ENCODE assay signal across 8 cellular contexts in the genomic region with DNA sequence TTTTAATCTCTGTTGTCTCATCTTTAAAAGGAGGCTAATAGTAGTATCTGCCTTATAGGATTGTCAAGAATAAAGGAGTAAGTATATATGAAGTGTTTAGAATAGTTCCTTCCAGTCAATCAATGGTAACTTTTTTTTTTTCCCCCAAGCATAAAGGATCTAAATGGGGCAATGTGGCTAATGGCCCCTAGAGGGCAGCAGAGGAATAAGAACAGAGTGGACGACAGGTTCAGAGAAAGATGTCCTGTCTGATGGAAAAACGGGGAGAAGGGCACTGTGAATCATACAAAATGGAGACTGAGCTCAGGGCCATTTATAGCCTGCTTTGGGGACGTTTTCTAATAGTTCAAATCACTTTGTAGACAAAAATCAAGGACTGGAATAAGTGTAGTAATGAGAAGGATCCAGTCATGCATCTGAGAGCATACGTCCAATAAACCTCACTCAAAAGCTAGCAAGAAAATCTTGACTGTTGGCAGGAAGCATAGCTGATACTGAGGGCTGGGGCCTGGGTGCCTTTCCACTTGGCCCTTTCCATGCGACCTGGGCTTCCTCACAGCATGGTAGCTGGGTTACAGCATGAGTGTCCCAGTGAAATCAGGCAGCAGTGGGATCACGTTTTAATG. TPM values are rescaled to one million over a fixed set of nuclear protein-coding genes. Genes with fewer than 3 reads are reported as not detected.
DNase-seq lines count a peak whose midpoint lies in the region; ATAC-seq and TF ChIP-seq lines count a peak whose summit lies in the region.

No MANE protein-coding gene starts in this region.

- H3K9me3 Mint-ChIP-seq in CD8-positive, alpha-beta T cell = no peaks in the 10 kb centered on the region
- peaks cover 3% of the 10 kb centered on the region for H3K9me3 Mint-ChIP-seq in activated T-helper 2 cell treated with anti-CD3 and anti-CD28 coated beads, Interferon-gamma antibody, Interleukin-2, Interleukin-4, amounts not matched to agents 10 μg/mL and 5 μg/mL and 100 μg/mL, durations not matched to agents 14 hours and 24 hours and 36 hours

- no peaks in the 10 kb centered on the region for H3K27me3 ChIP-seq in CD8-positive, alpha-beta T cell (ENCODE audit: insufficient read depth, low read length)
- no peaks in the 10 kb centered on the region for H3K27me3 ChIP-seq in Loucy (ENCODE audit: insufficient read depth, low read length, poor library complexity, severe bottlenecking)
- H3K27me3 ChIP-seq in RWPE2 (ENCODE audit: insufficient read depth, poor library complexity, severe bottlenecking) = no peaks in the 10 kb centered on the region
- no peaks in the 10 kb centered on the region for H3K27me3 ChIP-seq in tibial artery

- no peaks in the 10 kb centered on the region for H3K36me3 ChIP-seq in CD8-positive, alpha-beta T cell (ENCODE audit: insufficient read depth, low read length)
- H3K36me3 ChIP-seq in Loucy (ENCODE audit: insufficient read depth, low read length) (no peaks in the 10 kb centered on the region), RWPE2 (ENCODE audit: low read depth) (no peaks in the 10 kb centered on the region), tibial artery (no peaks in the 10 kb centered on the region)

- peak; percentile 79 for ATAC-seq in CD8-positive, alpha-beta T cell
- peak; percentile 58 for ATAC-seq in GM21526 (IDR thresholded peaks at IDR 0.05; ENCODE audit: low FRiP score, unreplicated experiment)
- peak; percentile 69 for ATAC-seq in RWPE2 (ENCODE audit: low read depth)
- no peak for ATAC-seq in omental fat pad (ENCODE audit: low FRiP score)

- no peaks in the 10 kb centered on the region for H3F3A ChIP-seq in Loucy (ENCODE audit: low read depth)

- no peaks in the 10 kb centered on the region for H3K79me2 ChIP-seq in Loucy (ENCODE audit: insufficient read depth, low read length)

- peak overlapping the region; percentile 62 for H2AFZ ChIP-seq in Loucy (ENCODE audit: low read length)

- intact Hi-C loops in CD8-positive, alpha-beta T cell (cut with DNase I, micrococcal nuclease) = loop anchor here (1.0 to 2.0 kb wide), 6 partner anchors 116 to 684 kb away; no protein-coding TSS in a partner anchor
- intact Hi-C loops in activated T-helper 2 cell treated with anti-CD3 and anti-CD28 coated beads, Interferon-gamma antibody, Interleukin-2, Interleukin-4, amounts not matched to agents 10 μg/mL and 5 μg/mL and 100 μg/mL, durations not matched to agents 14 hours and 24 hours and 36 hours (cut with micrococcal nuclease) = loop anchor here (1.0 to 5.0 kb wide), 7 partner anchors 38 to 277 kb away; no protein-coding TSS in a partner anchor
- intact Hi-C loops in tibial artery (cut with DNase I; ENCODE audit: low total_unique reads) = no loop called here

- H3K27ac ChIP-seq in CD8-positive, alpha-beta T cell (ENCODE audit: low read depth, low read length) = no peak overlapping the region
- H3K27ac ChIP-seq in RWPE2 (ENCODE audit: poor library complexity, severe bottlenecking) = no peak overlapping the region
- no peak overlapping the region for H3K27ac ChIP-seq in tibial artery

- no peaks in the 10 kb centered on the region for H4K20me1 ChIP-seq in Loucy (ENCODE audit: insufficient read depth, low read length, poor library complexity, severe bottlenecking)

- H3K4me1 ChIP-seq in CD8-positive, alpha-beta T cell (ENCODE audit: insufficient read depth, low read length) = no peaks in the 10 kb centered on the region
- H3K4me1 ChIP-seq in Loucy (ENCODE audit: insufficient read depth, low read length, poor library complexity, severe bottlenecking) (peaks cover 40% of the 10 kb centered on the region), RWPE2 (ENCODE audit: insufficient read depth, poor library complexity, severe bottlenecking) (peaks cover 13% of the 10 kb centered on the region), tibial artery (no peaks in the 10 kb centered on the region)

- H3K9me3 ChIP-seq in CD8-positive, alpha-beta T cell (ENCODE audit: low read length) = no peaks in the 10 kb centered on the region
- no peaks in the 10 kb centered on the region for H3K9me3 ChIP-seq in Loucy (ENCODE audit: insufficient read depth, low read depth, low read length)
- no peaks in the 10 kb centered on the region for H3K9me3 ChIP-seq in RWPE2 (ENCODE audit: severe bottlenecking)
- no peaks in the 10 kb centered on the region for H3K9me3 ChIP-seq in tibial artery

- H3K27me3 Mint-ChIP-seq in CD8-positive, alpha-beta T cell (ENCODE audit: low read depth) = no peaks in the 10 kb centered on the region
- no peaks in the 10 kb centered on the region for H3K27me3 Mint-ChIP-seq in activated T-helper 2 cell treated with anti-CD3 and anti-CD28 coated beads, Interferon-gamma antibody, Interleukin-2, Interleukin-4, amounts not matched to agents 10 μg/mL and 5 μg/mL and 100 μg/mL, durations not matched to agents 14 hours and 24 hours and 36 hours (ENCODE audit: low read depth)

- no peak overlapping the region for H3K4me3 Mint-ChIP-seq in CD8-positive, alpha-beta T cell
- H3K4me3 Mint-ChIP-seq in activated T-helper 2 cell treated with anti-CD3 and anti-CD28 coated beads, Interferon-gamma antibody, Interleukin-2, Interleukin-4, amounts not matched to agents 10 μg/mL and 5 μg/mL and 100 μg/mL, durations not matched to agents 14 hours and 24 hours and 36 hours (ENCODE audit: low read depth) = no peak overlapping the region

- peak overlapping the region; percentile 33 for H3K4me2 ChIP-seq in Loucy (ENCODE audit: low read depth, low read length, poor library complexity, severe bottlenecking)

- POLR2A ChIA-PET in CD8-positive, alpha-beta T cell (lab: Charles Lee) = interaction anchor here (0.7 to 1.2 kb wide), 3 partner anchors 9 to 183 kb away, joined by 3 to 5 read pairs (median 3); no protein-coding TSS in a partner anchor

- no peak overlapping the region for H3K9ac ChIP-seq in Loucy (ENCODE audit: low read depth, low read length, poor library complexity, severe bottlenecking)

- H3K9me2 ChIP-seq in Loucy (replicated peaks; ENCODE audit: low read depth, low read length) = no peaks in the 10 kb centered on the region

- no peak overlapping the region for H3K27ac Mint-ChIP-seq in CD8-positive, alpha-beta T cell
- no peak overlapping the region for H3K27ac Mint-ChIP-seq in activated T-helper 2 cell treated with anti-CD3 and anti-CD28 coated beads, Interferon-gamma antibody, Interleukin-2, Interleukin-4, amounts not matched to agents 10 μg/mL and 5 μg/mL and 100 μg/mL, durations not matched to agents 14 hours and 24 hours and 36 hours

- peaks cover 25% of the 10 kb centered on the region for H3K4me1 Mint-ChIP-seq in CD8-positive, alpha-beta T cell (ENCODE audit: low read depth)
- H3K4me1 Mint-ChIP-seq in activated T-helper 2 cell treated with anti-CD3 and anti-CD28 coated beads, Interferon-gamma antibody, Interleukin-2, Interleukin-4, amounts not matched to agents 10 μg/mL and 5 μg/mL and 100 μg/mL, durations not matched to agents 14 hours and 24 hours and 36 hours (ENCODE audit: low read depth) = peaks cover 32% of the 10 kb centered on the region

- no peak overlapping the region for H3K4me3 ChIP-seq in CD8-positive, alpha-beta T cell (ENCODE audit: low read depth, low read length)
- H3K4me3 ChIP-seq in Loucy (ENCODE audit: low read length, poor library complexity, severe bottlenecking) = no peak overlapping the region
- no peak overlapping the region for H3K4me3 ChIP-seq in RWPE2 (ENCODE audit: severe bottlenecking)
- H3K4me3 ChIP-seq in fibroblast of villous mesenchyme (ENCODE audit: low read depth, low read length) = no peak overlapping the region
- no peak overlapping the region for H3K4me3 ChIP-seq in tibial artery

- no peaks in the 10 kb centered on the region for H3K36me3 Mint-ChIP-seq in CD8-positive, alpha-beta T cell
- H3K36me3 Mint-ChIP-seq in activated T-helper 2 cell treated with anti-CD3 and anti-CD28 coated beads, Interferon-gamma antibody, Interleukin-2, Interleukin-4, amounts not matched to agents 10 μg/mL and 5 μg/mL and 100 μg/mL, durations not matched to agents 14 hours and 24 hours and 36 hours (ENCODE audit: low read depth) = no peaks in the 10 kb centered on the region

- CTCF ChIA-PET in CD8-positive, alpha-beta T cell (lab: Charles Lee) = interaction anchor here (0.5 to 5.7 kb wide), 68 partner anchors 8 to 1607 kb away, joined by 3 to 66 read pairs (median 3); partner anchors contain the start of genes IFNG, IFNG-AS1, IL26 and MDM1

- peak; percentile 89 for TF ChIP-seq CTCF in CD8-positive, alpha-beta T cell (IDR thresholded peaks at IDR 0.05)
- TF ChIP-seq CTCF in Loucy (conservative IDR thresholded peaks at IDR 0.05; ENCODE audit: low read length) (peak; percentile 97), RWPE2 (IDR thresholded peaks at IDR 0.05; ENCODE audit: poor library complexity, severe bottlenecking) (peak; percentile 98), fibroblast of villous mesenchyme (IDR thresholded peaks at IDR 0.05; ENCODE audit: insufficient read depth, low read depth, low read length) (peak; percentile 87), omental fat pad (IDR thresholded peaks at IDR 0.05) (no peak), tibial artery (IDR thresholded peaks at IDR 0.05) (peak; percentile 68 to 73)

- DNase-seq in CD8-positive, alpha-beta T cell = peak; percentile 15 to 75 (median 59)
- DNase-seq in RWPE2 (ENCODE audit: low spot score) (no peak), fibroblast of villous mesenchyme (ENCODE audit: low read depth) (peak; percentile 65), omental fat pad (ENCODE audit: low spot score) (peak; percentile 52), tibial artery (peak in 1 of 2 donors; percentile 75)
- peak; percentile 44 for DNase-seq in activated T-helper 2 cell treated with anti-CD3 and anti-CD28 coated beads, Interferon-gamma antibody, Interleukin-2, Interleukin-4, amounts not matched to agents 10 μg/mL and 5 μg/mL and 100 μg/mL, durations not matched to agents 14 hours and 24 hours and 36 hours (ENCODE audit: low spot score)

RNA-seq across cellular contexts. Expression of gene IFNG-AS1, which starts 51.3 kb away (rescaled TPM):
- 1 to 10 TPM; 2.1 to 3.0 TPM for total RNA-seq in CD8-positive, alpha-beta T cell
- not detected in 2 replicates for total RNA-seq in activated T-helper 2 cell treated with anti-CD3 and anti-CD28 coated beads, Interferon-gamma antibody, Interleukin-2, Interleukin-4, amounts not matched to agents 10 μg/mL and 5 μg/mL and 100 μg/mL, durations not matched to agents 14 hours and 24 hours and 36 hours
- total RNA-seq in fibroblast of villous mesenchyme (not detected in 2 replicates), omental fat pad (under 1 TPM in 2 of 4 donors, not detected in 2; 0.28 to 0.94 TPM)

Comparison
In these comparisons a context has a peak if more than half of its experiments do, and no peak if none do; other contexts are left out.
1. CTCF ChIP-seq: peak in CD8-positive, alpha-beta T cell (single experiment), Loucy (single experiment), RWPE2 (single experiment), fibroblast of villous mesenchyme (single experiment) and tibial artery (2 of 2); none in omental fat pad (0 of 3).